In genomic region chr1:41767534-41767933, GRCh38 we compare ENCODE assay signal across 19 cellular contexts.
A peak's percentile ranks its signal among the peaks of the same experiment; 100 is the strongest.
DNase-seq lines count a peak whose midpoint lies in the region; ATAC-seq, FAIRE-seq and TF ChIP-seq lines count a peak whose summit lies in the region.
"Had no signal": no experiment of that assay in that cellular context is flagged by ENCODE, and none has a peak within 500 bp of the region (broad histone marks: within the 10 kb centered on the region; RNA-seq: fewer than 3 reads in every experiment).

No MANE protein-coding gene starts in this region.

- FAIRE-seq in endothelial cell of umbilical vein (lab: Jason Lieb, UNC), result peak; percentile 74
- FAIRE-seq: endometrium, urothelium cell line had no signal

- TF ChIP-seq POLR2A in endothelial cell of umbilical vein (IDR thresholded peaks at IDR 0.05; ENCODE audit: low read depth, low read length), result no peak

- no peak overlapping the region for H2AFZ ChIP-seq in endothelial cell of umbilical vein (ENCODE audit: low read depth, low read length)

- no peaks in the 10 kb centered on the region for H3K9me1 ChIP-seq in endothelial cell of umbilical vein (replicated peaks; ENCODE audit: control insufficient read depth, extremely low read depth, insufficient read depth, low read length)

- no peak overlapping the region for H3K9ac ChIP-seq in endothelial cell of umbilical vein (replicated peaks; ENCODE audit: extremely low read depth, insufficient read depth, low read length)

- H3K27ac ChIP-seq in right atrium auricular region (peak overlapping the region in 1 of 2 donors; percentile 22), endothelial cell of umbilical vein (ENCODE audit: insufficient read depth, low read depth, low read length) (no peak overlapping the region), left lung (peak overlapping the region in 1 of 2 donors; percentile 85)
- H3K27ac ChIP-seq: coronary artery, SJSA1 had no signal

- no peak overlapping the region for H3K4me2 ChIP-seq in endothelial cell of umbilical vein (ENCODE audit: insufficient read depth, low read length)

- H3K4me1 ChIP-seq in right atrium auricular region, result peaks cover 0 to 52% of the 10 kb centered on the region in 2 donors
- peaks cover 5% of the 10 kb centered on the region for H3K4me1 ChIP-seq in endothelial cell of umbilical vein (ENCODE audit: control insufficient read depth, extremely low read depth, insufficient read depth, low read length)
- peaks cover 12 to 75% of the 10 kb centered on the region in 2 donors for H3K4me1 ChIP-seq in left lung

- intact Hi-C loops in Right ventricle myocardium superior (cut with DNase I), result no loop called here
- intact Hi-C loops in endothelial cell of umbilical vein (cut with micrococcal nuclease), result no loop called here
- intact Hi-C loops in left lung (cut with DNase I), result no loop called here

- peak; percentile 41 for ATAC-seq in Right ventricle myocardium superior (ENCODE audit: poor library complexity)
- ATAC-seq in left lung, result peak; percentile 24
- no peak for ATAC-seq in GM21576 (IDR thresholded peaks at IDR 0.05; ENCODE audit: unreplicated experiment)
- ATAC-seq: left lobe of liver had no signal

- dilution Hi-C loops in endothelial cell of umbilical vein (cut with MboI; ENCODE audit: extremely low pct_ligation_motif_present, low sequenced_read_pairs), result no loop called here

- CTCF ChIA-PET in endothelial cell of umbilical vein (lab: Charles Lee), result interaction anchor here (1.4 to 1.6 kb wide), 2 partner anchors 28 to 189 kb away, joined by 5 read pairs; no protein-coding TSS in a partner anchor

- H3K9me3 ChIP-seq in right atrium auricular region, result no peaks in the 10 kb centered on the region
- no peaks in the 10 kb centered on the region for H3K9me3 ChIP-seq in endothelial cell of umbilical vein (replicated peaks; ENCODE audit: control insufficient read depth, insufficient read depth, low read length)
- H3K9me3 ChIP-seq in left lung, result no peaks in the 10 kb centered on the region
- H3K9me3 ChIP-seq: SJSA1 had no signal

- DNase-seq in Right ventricle myocardium superior, result no peak
- no peak for DNase-seq in right atrium auricular region (ENCODE audit: low spot score)
- no peak for DNase-seq in endothelial cell of umbilical vein (ENCODE audit: low read depth, low spot score)
- no peak for DNase-seq in left lung
- no peak for DNase-seq in foreskin melanocyte
- DNase-seq in activated naive CD4-positive, alpha-beta T cell treated with Interleukin-2 at 50 U/mL for 16 hours, result no peak
- no peak for DNase-seq in HK-2 (ENCODE audit: unreplicated experiment)
- DNase-seq: activated CD4-positive, alpha-beta T cell treated with anti-CD3 and anti-CD28 coated beads for 1 hour; activated CD8-positive, alpha-beta memory T cell treated with anti-CD3 and anti-CD28 coated beads for 24 hours; CD4-positive, CD25-positive, alpha-beta regulatory T cell; NCI-H187; NCI-H748 treated with DMSO at 0.1 percent for 48 hours; stimulated activated CD4-positive, alpha-beta T cell treated with anti-CD3 and anti-CD28 coated beads, Interleukin-1b, Interleukin-23, amount 100 ng/mL, for 48 hours had no signal

- no peaks in the 10 kb centered on the region for H3K79me2 ChIP-seq in endothelial cell of umbilical vein (ENCODE audit: control insufficient read depth, insufficient read depth, low read length)

- H3K36me3 ChIP-seq in right atrium auricular region (no peaks in the 10 kb centered on the region), endothelial cell of umbilical vein (ENCODE audit: control insufficient read depth in 2 of 2, extremely low read depth in 1 of 2, insufficient read depth in 2 of 2, low read length in 2 of 2) (no peaks in the 10 kb centered on the region), left lung (no peaks in the 10 kb centered on the region)
- H3K36me3 ChIP-seq: SJSA1 had no signal

- POLR2A ChIA-PET in endothelial cell of umbilical vein (lab: Charles Lee), result no interaction called here

- TF ChIP-seq CTCF in right atrium auricular region (IDR thresholded peaks at IDR 0.05), result no peak
- TF ChIP-seq CTCF in endothelial cell of umbilical vein (IDR thresholded peaks at IDR 0.05; ENCODE audit: extremely low read depth in 1 of 2, insufficient read depth in 1 of 2, low read depth in 1 of 2, low read length in 2 of 2), result no peak
- TF ChIP-seq CTCF in left lung (IDR thresholded peaks at IDR 0.05), result no peak

- no TSS peak for BruUV-seq in endothelial cell of umbilical vein (replicated peaks; lab: Mats Ljungman, UMichigan)

- H3K4me3 ChIP-seq in right atrium auricular region (no peak overlapping the region), endothelial cell of umbilical vein (replicated peaks in 1 of 3; ENCODE audit: insufficient read depth in 1 of 3, low read depth in 1 of 3, low read length in 3 of 3) (no peak overlapping the region), left lung (no peak overlapping the region)
- H3K4me3 ChIP-seq: coronary artery, SJSA1 had no signal

- no peaks in the 10 kb centered on the region for H3K27me3 ChIP-seq in right atrium auricular region
- no peaks in the 10 kb centered on the region for H3K27me3 ChIP-seq in endothelial cell of umbilical vein (ENCODE audit: control insufficient read depth in 2 of 2, insufficient read depth in 2 of 2, low read length in 2 of 2)
- no peaks in the 10 kb centered on the region for H3K27me3 ChIP-seq in left lung
- H3K27me3 ChIP-seq: SJSA1 had no signal

- no peaks in the 10 kb centered on the region for H4K20me1 ChIP-seq in endothelial cell of umbilical vein (replicated peaks; ENCODE audit: control insufficient read depth, extremely low read depth, insufficient read depth, low read length)

TF ChIP-seq in endothelial cell of umbilical vein, 7 proteins besides CTCF, POLR2A, EP300 and RAD21:
- TF ChIP-seq POLR2AphosphoS5 (IDR thresholded peaks at IDR 0.05; ENCODE audit: insufficient read depth, low read depth, low read length), result no peak
- TF ChIP-seq JUN (IDR thresholded peaks at IDR 0.05; ENCODE audit: borderline replicate concordance, insufficient read depth, insufficient read length, low read depth), result no peak
- TF ChIP-seq FOS (IDR thresholded peaks at IDR 0.05; ENCODE audit: borderline replicate concordance, insufficient read depth, low read length), result no peak
- no peak for TF ChIP-seq EZH2 (IDR thresholded peaks at IDR 0.05; ENCODE audit: borderline replicate concordance, low read depth, low read length, severe bottlenecking)
- TF ChIP-seq MAX (IDR thresholded peaks at IDR 0.05; ENCODE audit: insufficient read depth, insufficient read length), result no peak
- TF ChIP-seq MYC (IDR thresholded peaks at IDR 0.05; ENCODE audit: low read depth, low read length), result no peak
- no peak for TF ChIP-seq GATA2 (IDR thresholded peaks at IDR 0.05; ENCODE audit: insufficient read depth, insufficient read length, low read depth, low read length)
